1 cellular context compared by ENCODE assay signal in the genomic region with DNA sequence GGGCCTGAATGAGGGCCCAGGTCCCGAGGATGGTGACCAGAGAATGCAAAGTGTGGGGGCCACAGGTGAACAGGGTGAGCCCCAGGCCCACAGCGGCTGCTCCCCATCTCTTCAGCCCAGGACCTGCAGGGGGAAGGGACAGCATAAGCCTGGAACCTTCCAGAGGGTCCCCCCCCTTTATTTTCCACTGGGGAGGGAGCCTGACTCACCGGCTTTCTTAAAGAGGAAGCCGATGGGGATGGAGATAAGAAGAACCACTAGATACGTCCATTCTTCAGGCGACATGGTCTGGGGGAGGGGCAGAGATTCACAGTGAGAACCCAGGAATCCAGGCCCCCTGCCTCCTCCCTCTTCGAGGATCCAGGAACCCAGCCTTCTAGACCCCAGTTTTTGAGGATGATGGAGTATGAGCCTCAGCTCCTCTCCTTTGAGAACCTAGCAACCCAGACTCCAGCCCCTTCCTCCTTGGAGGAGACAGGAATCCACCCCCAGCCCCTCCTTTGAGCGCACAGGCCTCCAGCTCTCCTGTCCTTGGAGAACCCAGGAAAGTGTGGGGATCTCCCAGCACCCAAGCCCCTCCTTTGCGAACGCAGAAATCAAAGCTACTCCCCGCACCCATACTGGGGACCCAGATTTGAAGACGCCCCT.
TF ChIP-seq lines count a peak whose summit lies in the region.

No MANE protein-coding gene starts in this region.

TF ChIP-seq in H1, 55 proteins besides CTCF, POLR2A, EP300 and RAD21:
- TF ChIP-seq, protein P1, sequence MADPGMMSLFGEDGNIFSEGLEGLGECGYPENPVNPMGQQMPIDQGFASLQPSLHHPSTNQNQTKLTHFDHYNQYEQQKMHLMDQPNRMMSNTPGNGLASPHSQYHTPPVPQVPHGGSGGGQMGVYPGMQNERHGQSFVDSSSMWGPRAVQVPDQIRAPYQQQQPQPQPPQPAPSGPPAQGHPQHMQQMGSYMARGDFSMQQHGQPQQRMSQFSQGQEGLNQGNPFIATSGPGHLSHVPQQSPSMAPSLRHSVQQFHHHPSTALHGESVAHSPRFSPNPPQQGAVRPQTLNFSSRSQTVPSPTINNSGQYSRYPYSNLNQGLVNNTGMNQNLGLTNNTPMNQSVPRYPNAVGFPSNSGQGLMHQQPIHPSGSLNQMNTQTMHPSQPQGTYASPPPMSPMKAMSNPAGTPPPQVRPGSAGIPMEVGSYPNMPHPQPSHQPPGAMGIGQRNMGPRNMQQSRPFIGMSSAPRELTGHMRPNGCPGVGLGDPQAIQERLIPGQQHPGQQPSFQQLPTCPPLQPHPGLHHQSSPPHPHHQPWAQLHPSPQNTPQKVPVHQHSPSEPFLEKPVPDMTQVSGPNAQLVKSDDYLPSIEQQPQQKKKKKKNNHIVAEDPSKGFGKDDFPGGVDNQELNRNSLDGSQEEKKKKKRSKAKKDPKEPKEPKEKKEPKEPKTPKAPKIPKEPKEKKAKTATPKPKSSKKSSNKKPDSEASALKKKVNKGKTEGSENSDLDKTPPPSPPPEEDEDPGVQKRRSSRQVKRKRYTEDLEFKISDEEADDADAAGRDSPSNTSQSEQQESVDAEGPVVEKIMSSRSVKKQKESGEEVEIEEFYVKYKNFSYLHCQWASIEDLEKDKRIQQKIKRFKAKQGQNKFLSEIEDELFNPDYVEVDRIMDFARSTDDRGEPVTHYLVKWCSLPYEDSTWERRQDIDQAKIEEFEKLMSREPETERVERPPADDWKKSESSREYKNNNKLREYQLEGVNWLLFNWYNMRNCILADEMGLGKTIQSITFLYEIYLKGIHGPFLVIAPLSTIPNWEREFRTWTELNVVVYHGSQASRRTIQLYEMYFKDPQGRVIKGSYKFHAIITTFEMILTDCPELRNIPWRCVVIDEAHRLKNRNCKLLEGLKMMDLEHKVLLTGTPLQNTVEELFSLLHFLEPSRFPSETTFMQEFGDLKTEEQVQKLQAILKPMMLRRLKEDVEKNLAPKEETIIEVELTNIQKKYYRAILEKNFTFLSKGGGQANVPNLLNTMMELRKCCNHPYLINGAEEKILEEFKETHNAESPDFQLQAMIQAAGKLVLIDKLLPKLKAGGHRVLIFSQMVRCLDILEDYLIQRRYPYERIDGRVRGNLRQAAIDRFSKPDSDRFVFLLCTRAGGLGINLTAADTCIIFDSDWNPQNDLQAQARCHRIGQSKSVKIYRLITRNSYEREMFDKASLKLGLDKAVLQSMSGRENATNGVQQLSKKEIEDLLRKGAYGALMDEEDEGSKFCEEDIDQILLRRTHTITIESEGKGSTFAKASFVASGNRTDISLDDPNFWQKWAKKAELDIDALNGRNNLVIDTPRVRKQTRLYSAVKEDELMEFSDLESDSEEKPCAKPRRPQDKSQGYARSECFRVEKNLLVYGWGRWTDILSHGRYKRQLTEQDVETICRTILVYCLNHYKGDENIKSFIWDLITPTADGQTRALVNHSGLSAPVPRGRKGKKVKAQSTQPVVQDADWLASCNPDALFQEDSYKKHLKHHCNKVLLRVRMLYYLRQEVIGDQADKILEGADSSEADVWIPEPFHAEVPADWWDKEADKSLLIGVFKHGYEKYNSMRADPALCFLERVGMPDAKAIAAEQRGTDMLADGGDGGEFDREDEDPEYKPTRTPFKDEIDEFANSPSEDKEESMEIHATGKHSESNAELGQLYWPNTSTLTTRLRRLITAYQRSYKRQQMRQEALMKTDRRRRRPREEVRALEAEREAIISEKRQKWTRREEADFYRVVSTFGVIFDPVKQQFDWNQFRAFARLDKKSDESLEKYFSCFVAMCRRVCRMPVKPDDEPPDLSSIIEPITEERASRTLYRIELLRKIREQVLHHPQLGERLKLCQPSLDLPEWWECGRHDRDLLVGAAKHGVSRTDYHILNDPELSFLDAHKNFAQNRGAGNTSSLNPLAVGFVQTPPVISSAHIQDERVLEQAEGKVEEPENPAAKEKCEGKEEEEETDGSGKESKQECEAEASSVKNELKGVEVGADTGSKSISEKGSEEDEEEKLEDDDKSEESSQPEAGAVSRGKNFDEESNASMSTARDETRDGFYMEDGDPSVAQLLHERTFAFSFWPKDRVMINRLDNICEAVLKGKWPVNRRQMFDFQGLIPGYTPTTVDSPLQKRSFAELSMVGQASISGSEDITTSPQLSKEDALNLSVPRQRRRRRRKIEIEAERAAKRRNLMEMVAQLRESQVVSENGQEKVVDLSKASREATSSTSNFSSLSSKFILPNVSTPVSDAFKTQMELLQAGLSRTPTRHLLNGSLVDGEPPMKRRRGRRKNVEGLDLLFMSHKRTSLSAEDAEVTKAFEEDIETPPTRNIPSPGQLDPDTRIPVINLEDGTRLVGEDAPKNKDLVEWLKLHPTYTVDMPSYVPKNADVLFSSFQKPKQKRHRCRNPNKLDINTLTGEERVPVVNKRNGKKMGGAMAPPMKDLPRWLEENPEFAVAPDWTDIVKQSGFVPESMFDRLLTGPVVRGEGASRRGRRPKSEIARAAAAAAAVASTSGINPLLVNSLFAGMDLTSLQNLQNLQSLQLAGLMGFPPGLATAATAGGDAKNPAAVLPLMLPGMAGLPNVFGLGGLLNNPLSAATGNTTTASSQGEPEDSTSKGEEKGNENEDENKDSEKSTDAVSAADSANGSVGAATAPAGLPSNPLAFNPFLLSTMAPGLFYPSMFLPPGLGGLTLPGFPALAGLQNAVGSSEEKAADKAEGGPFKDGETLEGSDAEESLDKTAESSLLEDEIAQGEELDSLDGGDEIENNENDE (IDR thresholded peaks at IDR 0.05; ENCODE audit: insufficient replicate concordance, low read length): no peak
- no peak for TF ChIP-seq CHD1 (IDR thresholded peaks at IDR 0.05; ENCODE audit: low read depth, low read length)
- no peak for TF ChIP-seq CREB1 (IDR thresholded peaks at IDR 0.05)
- no peak for TF ChIP-seq SUZ12 (IDR thresholded peaks at IDR 0.05; ENCODE audit: low read length)
- TF ChIP-seq SAP30 (IDR thresholded peaks at IDR 0.05; ENCODE audit: insufficient read depth, insufficient replicate concordance, low read length): no peak
- TF ChIP-seq ASH2L (IDR thresholded peaks at IDR 0.05; ENCODE audit: low read length): no peak
- no peak for TF ChIP-seq SRF (IDR thresholded peaks at IDR 0.05; ENCODE audit: low read depth, low read length)
- TF ChIP-seq EGR1 (IDR thresholded peaks at IDR 0.05; ENCODE audit: borderline replicate concordance, low read depth, low read length): no peak
- TF ChIP-seq RXRA (IDR thresholded peaks at IDR 0.05; ENCODE audit: insufficient read depth, low read depth, low read length): no peak
- no peak for TF ChIP-seq CBX8 (IDR thresholded peaks at IDR 0.05; ENCODE audit: borderline replicate concordance, low read depth, low read length)
- TF ChIP-seq NANOG (IDR thresholded peaks at IDR 0.05; ENCODE audit: insufficient read depth, low read depth, low read length, poor library complexity, severe bottlenecking): no peak
